In genomic region chr2:235542728-235543125, GRCh38 we compare ENCODE assay signal across 19 cellular contexts. TPM values are rescaled to one million over a fixed set of nuclear protein-coding genes. Genes with fewer than 3 reads are reported as not detected.
DNase-seq lines count a peak whose midpoint lies in the region; ATAC-seq and TF ChIP-seq lines count a peak whose summit lies in the region.
"Had no signal": no experiment of that assay in that cellular context is flagged by ENCODE, and none has a peak within 500 bp of the region (broad histone marks: within the 10 kb centered on the region; RNA-seq: fewer than 3 reads in every experiment).

No MANE protein-coding gene starts in this region.

- peaks cover 8% of the 10 kb centered on the region; the same call in 1 of the 2 replicates for H3K4me1 ChIP-seq in H9 (ENCODE audit: insufficient read depth, low read length)
- H3K4me1 ChIP-seq: uterus had no signal

- H3K36me3 Mint-ChIP-seq in H9 (ENCODE audit: insufficient read depth in 1 of 3, low read depth in 3 of 3) = no peaks in the 10 kb centered on the region; a peak in 1 of 7 replicates
- no peaks in the 10 kb centered on the region for H3K36me3 Mint-ChIP-seq in stimulated activated memory B cell treated with anti-CD40 and anti-IgM and Interleukin-4, amounts not matched to agents 10 μg/mL and 1 μg/mL and 100 μg/mL, for 72 hours
- H3K36me3 Mint-ChIP-seq: CD8-positive, alpha-beta T cell had no signal

- H3K4me2 ChIP-seq in H9 (ENCODE audit: insufficient read depth, insufficient read length, low read length) = no peak overlapping the region

- H4K5ac ChIP-seq in H9 (ENCODE audit: insufficient read length, low read depth, low read length) = no peak overlapping the region

- H3K9me3 ChIP-seq in H9 (ENCODE audit: control insufficient read depth, low read depth, low read length) = no peaks in the 10 kb centered on the region
- H3K9me3 ChIP-seq: adrenal gland, uterus had no signal

- peak overlapping the region; percentile 88 for H3K27ac ChIP-seq in C4-2B
- H3K27ac ChIP-seq in H9 (ENCODE audit: insufficient read length, low read depth, low read length) = no peak overlapping the region
- H3K27ac ChIP-seq in VCaP = peak overlapping the region; percentile 92
- H3K27ac ChIP-seq: adrenal gland, cardiac muscle cell, parathyroid adenoma, uterus had no signal

- peaks cover 6% of the 10 kb centered on the region for H3K79me1 ChIP-seq in H9 (ENCODE audit: insufficient read depth, low read depth, low read length, poor library complexity, severe bottlenecking)

- no peak overlapping the region for H4K8ac ChIP-seq in H9 (replicated peaks; ENCODE audit: insufficient read length, low read depth, low read length)

- H2BK5ac ChIP-seq in H9 (ENCODE audit: insufficient read length, low read length) = no peak overlapping the region

- H3K4me3 Mint-ChIP-seq in H9 = peak overlapping the region in 1 of 2 experiments; percentile 48; a peak in 1 of 5 replicates
- no peak overlapping the region for H3K4me3 Mint-ChIP-seq in stimulated activated memory B cell treated with anti-CD40 and anti-IgM and Interleukin-4, amounts not matched to agents 10 μg/mL and 1 μg/mL and 100 μg/mL, for 72 hours
- H3K4me3 Mint-ChIP-seq: activated T-helper 17 cell treated with anti-CD3 and anti-CD28 coated beads, Interleukin-2, amount 50 U/mL, for 72 hours; CD8-positive, alpha-beta T cell had no signal

- H3K27ac Mint-ChIP-seq in H9 = peak overlapping the region; percentile 22 to 89 (median 86); a peak in 4 of 7 replicates
- H3K27ac Mint-ChIP-seq in stimulated activated memory B cell treated with anti-CD40 and anti-IgM and Interleukin-4, amounts not matched to agents 10 μg/mL and 1 μg/mL and 100 μg/mL, for 72 hours = no peak overlapping the region
- H3K27ac Mint-ChIP-seq: activated T-helper 17 cell treated with anti-CD3 and anti-CD28 coated beads, Interleukin-2, amount 50 U/mL, for 72 hours; CD8-positive, alpha-beta T cell had no signal

- H3K14ac ChIP-seq in H9 (ENCODE audit: insufficient read depth, low read length) = no peak overlapping the region

- no peak overlapping the region for H2BK120ac ChIP-seq in H9 (ENCODE audit: low read depth, low read length, poor library complexity, severe bottlenecking)

- no peaks in the 10 kb centered on the region for H3K27me3 ChIP-seq in H9 (ENCODE audit: insufficient read depth, low read length)
- H3K27me3 ChIP-seq: adrenal gland, cardiac muscle cell, uterus had no signal

- H2BK20ac ChIP-seq in H9 (ENCODE audit: low read depth, low read length, poor library complexity, severe bottlenecking) = no peak overlapping the region

- no peaks in the 10 kb centered on the region for H4K20me1 ChIP-seq in H9 (ENCODE audit: control insufficient read depth, insufficient read depth, insufficient read length)

- H2BK15ac ChIP-seq in H9 (ENCODE audit: low read depth, low read length) = no peak overlapping the region

- H3K79me2 ChIP-seq in H9 (ENCODE audit: insufficient read depth, low read length) = peaks cover 12% of the 10 kb centered on the region; the same call in 1 of the 2 replicates

- no peak overlapping the region for H3K9ac ChIP-seq in H9 (ENCODE audit: extremely low read depth, insufficient read length, low read length)
- H3K9ac ChIP-seq: parathyroid adenoma had no signal

- no peak overlapping the region for H4K91ac ChIP-seq in H9 (ENCODE audit: insufficient read length, low read depth, low read length)

- no peak overlapping the region for H2AFZ ChIP-seq in H9 (ENCODE audit: low read length)
- H2AFZ ChIP-seq: parathyroid adenoma had no signal

- no peak overlapping the region for H3T11ph ChIP-seq in H9 (ENCODE audit: low read length)

- TF ChIP-seq CTCF in C4-2B (conservative IDR thresholded peaks at IDR 0.05) (no peak), H9 (conservative IDR thresholded peaks at IDR 0.05) (no peak), VCaP (conservative IDR thresholded peaks at IDR 0.05) (no peak)

- H3K18ac ChIP-seq in H9 (ENCODE audit: insufficient read length, low read depth, low read length) = no peak overlapping the region

- no peak overlapping the region for H3K4ac ChIP-seq in H9 (ENCODE audit: low read depth, low read length)

- no peak overlapping the region for H2AK5ac ChIP-seq in H9 (ENCODE audit: insufficient read length, low read length)

- no peak for ATAC-seq in HG03175 (IDR thresholded peaks at IDR 0.05; ENCODE audit: unreplicated experiment)
- no peak for ATAC-seq in GM18858 (IDR thresholded peaks at IDR 0.05; ENCODE audit: unreplicated experiment)
- ATAC-seq in stimulated activated memory B cell treated with anti-CD40 and anti-IgM and Interleukin-4, amounts not matched to agents 10 μg/mL and 1 μg/mL and 100 μg/mL, for 72 hours = no peak
- ATAC-seq: CD8-positive, alpha-beta T cell; GM12878 had no signal

- POLR2A ChIA-PET in HEK293T (lab: Yijun Ruan, JAX) = no interaction called here

- H2BK12ac ChIP-seq in H9 (ENCODE audit: insufficient read length, low read depth, low read length) = no peak overlapping the region

- no CpG with 5 or more reads among the region's 10 CpGs for WGBS in H9 (ENCODE audit: extremely low coverage, insufficient read length, low lambda C conversion rate)

- H3K23ac ChIP-seq in H9 (ENCODE audit: insufficient read length, low read depth, low read length) = no peak overlapping the region

- peaks cover 39 to 47% of the 10 kb centered on the region in 2 experiments for H3K4me1 Mint-ChIP-seq in H9
- H3K4me1 Mint-ChIP-seq in stimulated activated memory B cell treated with anti-CD40 and anti-IgM and Interleukin-4, amounts not matched to agents 10 μg/mL and 1 μg/mL and 100 μg/mL, for 72 hours = no peaks in the 10 kb centered on the region
- H3K4me1 Mint-ChIP-seq: activated T-helper 17 cell treated with anti-CD3 and anti-CD28 coated beads, Interleukin-2, amount 50 U/mL, for 72 hours had no signal

- H3K9me3 Mint-ChIP-seq in H9 = no peaks in the 10 kb centered on the region
- no peaks in the 10 kb centered on the region for H3K9me3 Mint-ChIP-seq in stimulated activated memory B cell treated with anti-CD40 and anti-IgM and Interleukin-4, amounts not matched to agents 10 μg/mL and 1 μg/mL and 100 μg/mL, for 72 hours
- H3K9me3 Mint-ChIP-seq: activated T-helper 17 cell treated with anti-CD3 and anti-CD28 coated beads, Interleukin-2, amount 50 U/mL, for 72 hours; CD8-positive, alpha-beta T cell had no signal

- H3K56ac ChIP-seq in H9 (ENCODE audit: insufficient read length, low read depth, low read length) = no peak overlapping the region

- no peaks in the 10 kb centered on the region for H3K23me2 ChIP-seq in H9 (ENCODE audit: insufficient read length, low read depth, low read length, poor library complexity, severe bottlenecking)

- CTCF ChIA-PET in HEK293T (lab: Yijun Ruan, JAX) = no interaction called here

- no peaks in the 10 kb centered on the region for H3K27me3 Mint-ChIP-seq in H9 (ENCODE audit: low read depth)
- H3K27me3 Mint-ChIP-seq in stimulated activated memory B cell treated with anti-CD40 and anti-IgM and Interleukin-4, amounts not matched to agents 10 μg/mL and 1 μg/mL and 100 μg/mL, for 72 hours = peaks cover 9% of the 10 kb centered on the region

- peak; percentile 80 for DNase-seq in H9
- DNase-seq in mesenteric fat pad (ENCODE audit: low spot score) = peak; percentile 64
- DNase-seq in HEK293T (ENCODE audit: extremely low spot score) = no peak
- DNase-seq: adrenal gland; CD8-positive, alpha-beta T cell; effector memory CD4-positive, alpha-beta T cell; GOT3; stimulated activated CD4-positive, alpha-beta T cell treated with anti-CD3 and anti-CD28 coated beads, Interleukin-12 subunit alpha, Interleukin-12 subunit beta, amount 100 ng/mL, for 4 hours; stimulated activated naive CD4-positive, alpha-beta T cell treated with Interleukin-2 at 50 U/mL for 16 hours; uterus had no signal

TF ChIP-seq in HEK293T, 16 proteins besides CTCF, POLR2A, EP300 and RAD21:
- no peak for TF ChIP-seq ZNF384 (IDR thresholded peaks at IDR 0.05)
- no peak for TF ChIP-seq FOXK2 (IDR thresholded peaks at IDR 0.05)
- TF ChIP-seq SUZ12 (IDR thresholded peaks at IDR 0.05) = no peak
- no peak for TF ChIP-seq NFRKB (IDR thresholded peaks at IDR 0.05)
- TF ChIP-seq FOXM1 (IDR thresholded peaks at IDR 0.05; ENCODE audit: borderline replicate concordance) = no peak
- TF ChIP-seq CTBP1 (IDR thresholded peaks at IDR 0.05; ENCODE audit: borderline replicate concordance) = no peak
- no peak for TF ChIP-seq TARDBP (IDR thresholded peaks at IDR 0.05)
- no peak for TF ChIP-seq L3MBTL2 (conservative IDR thresholded peaks at IDR 0.05)
- TF ChIP-seq SP1 (IDR thresholded peaks at IDR 0.05) = no peak
- no peak for TF ChIP-seq ELF4 (IDR thresholded peaks at IDR 0.05)
- TF ChIP-seq LEF1 (IDR thresholded peaks at IDR 0.05; ENCODE audit: borderline replicate concordance) = no peak
- no peak for TF ChIP-seq FOXA1 (IDR thresholded peaks at IDR 0.05)
- TF ChIP-seq HDGF (IDR thresholded peaks at IDR 0.05; ENCODE audit: borderline replicate concordance) = no peak
- no peak for TF ChIP-seq ARNT (IDR thresholded peaks at IDR 0.05)
- TF ChIP-seq BHLHE40 (IDR thresholded peaks at IDR 0.05; ENCODE audit: borderline replicate concordance) = no peak
- TF ChIP-seq PKNOX1 (IDR thresholded peaks at IDR 0.05) = no peak

RNA-seq across cellular contexts. Expression of gene AGAP1, which starts 48.9 kb away (rescaled TPM):
- total RNA-seq in H9 (2021) (24.8 and 25.8 TPM in 2 replicates), mesenteric fat pad (26.5 TPM)
